9 cellular contexts compared by ENCODE assay signal in the genomic region with DNA sequence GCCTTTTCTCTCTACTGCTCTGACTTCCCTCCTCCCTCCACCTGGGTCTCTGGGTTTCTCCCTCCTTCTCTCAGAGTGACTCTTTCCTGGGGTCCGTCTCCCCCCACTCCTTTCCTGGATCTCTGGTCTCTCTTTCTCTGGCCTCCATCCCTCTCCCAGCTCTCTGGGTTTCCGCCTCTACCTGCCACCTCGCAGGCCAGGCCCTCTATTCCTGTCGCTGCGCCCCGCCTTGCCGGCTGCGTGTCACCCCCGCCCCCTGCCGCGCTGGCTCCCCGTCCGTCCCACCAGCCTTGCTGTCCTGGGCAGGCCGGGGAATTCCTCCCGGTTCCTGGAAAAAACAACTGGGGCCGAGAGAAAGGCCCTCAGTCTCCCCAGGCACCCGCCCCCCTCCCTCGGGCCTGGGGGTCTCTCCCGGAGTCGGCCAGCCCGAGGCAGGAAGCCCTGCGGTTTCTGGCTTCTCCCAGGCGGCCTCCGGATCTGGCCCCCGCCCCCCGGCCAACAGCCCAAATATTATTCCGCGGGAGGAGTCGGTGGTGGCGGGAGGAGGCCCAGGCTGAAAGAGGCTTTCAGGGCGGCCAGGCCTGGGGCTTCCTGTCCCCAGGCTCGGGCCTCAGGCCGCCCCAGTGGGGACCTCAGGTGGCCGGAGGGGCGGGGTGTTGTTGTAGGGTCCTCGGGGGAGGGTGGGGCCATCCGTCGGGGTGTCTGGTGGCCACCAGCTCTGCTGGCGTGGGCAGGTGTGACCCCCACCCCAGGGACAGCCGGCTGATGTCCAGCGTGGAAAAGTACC. TPM values are rescaled to one million over a fixed set of nuclear protein-coding genes. Genes with fewer than 3 reads are reported as not detected.
DNase-seq lines count a peak whose midpoint lies in the region; ATAC-seq and TF ChIP-seq lines count a peak whose summit lies in the region.
"Had no signal": no experiment of that assay in that cellular context is flagged by ENCODE, and none has a peak within 500 bp of the region (broad histone marks: within the 10 kb centered on the region; RNA-seq: fewer than 3 reads in every experiment).

No MANE protein-coding gene starts in this region.

- no peaks in the 10 kb centered on the region for H3K9me3 ChIP-seq in right atrium auricular region
- no peaks in the 10 kb centered on the region for H3K9me3 ChIP-seq in gastrocnemius medialis

- in situ Hi-C loops in gastrocnemius medialis (cut with MboI; ENCODE audit: low sequenced_read_pairs in 4 of 4): no loop called here

- TF ChIP-seq CTCF in GM10248 (IDR thresholded peaks at IDR 0.05; ENCODE audit: control extremely low read depth, extremely low read depth, low read depth, missing control alignments) (no peak), right atrium auricular region (IDR thresholded peaks at IDR 0.05) (no peak), gastrocnemius medialis (IDR thresholded peaks at IDR 0.05 in 4 of 5, conservative IDR thresholded peaks at IDR 0.05 in 1 of 5) (no peak)

- ATAC-seq in gastrocnemius medialis (no peak), HG03175 (IDR thresholded peaks at IDR 0.05; ENCODE audit: unreplicated experiment) (no peak), HG02623 (IDR thresholded peaks at IDR 0.05; ENCODE audit: unreplicated experiment) (no peak)

- peaks cover 0 to 16% of the 10 kb centered on the region in 2 donors for H3K4me1 ChIP-seq in right atrium auricular region
- H3K4me1 ChIP-seq in gastrocnemius medialis: peaks cover 0 to 1% of the 10 kb centered on the region in 2 donors

- intact Hi-C loops in gastrocnemius medialis (cut with DNase I; ENCODE audit: low total_unique reads): no loop called here

- peak; percentile 75 for DNase-seq in GM10248 (ENCODE audit: extremely low spot score)
- peak; percentile 62 for DNase-seq in activated CD8-positive, alpha-beta memory T cell treated with anti-CD3 and anti-CD28 coated beads, Interleukin-2, amount 50 U/mL, for 48 hours
- DNase-seq in right atrium auricular region (ENCODE audit: low spot score): no peak
- DNase-seq in gastrocnemius medialis: no peak
- no peak for DNase-seq in NCI-H446 treated with DMSO at 0.1 percent for 48 hours (lab: John Stamatoyannopoulos, UW)
- no peak for DNase-seq in NCI-H2171 treated with DMSO at 0.1 percent for 48 hours (lab: John Stamatoyannopoulos, UW)

- POLR2A ChIA-PET in GM10248 (lab: Yijun Ruan, JAX): no interaction called here

- no peak for TF ChIP-seq POLR2A in gastrocnemius medialis (IDR thresholded peaks at IDR 0.05)

- H3K27ac ChIP-seq in right atrium auricular region (peak overlapping the region; percentile 26 to 62), gastrocnemius medialis (peak overlapping the region; percentile 7 to 76 (median 52))

- CTCF ChIA-PET in GM10248 (lab: Yijun Ruan, JAX): interaction anchor here (1.3 to 3.1 kb wide), 2 partner anchors 12 kb away, joined by 4 to 13 read pairs; partner anchors contain the start of genes FOXA3 and SYMPK

- H3K36me3 ChIP-seq in right atrium auricular region (no peaks in the 10 kb centered on the region), gastrocnemius medialis (no peaks in the 10 kb centered on the region)

- H3K27me3 ChIP-seq in right atrium auricular region (no peaks in the 10 kb centered on the region), gastrocnemius medialis (peaks cover 0 to 9% (median 0%) of the 10 kb centered on the region in 3 donors)

- H3K4me3 ChIP-seq in right atrium auricular region (peak overlapping the region in 1 of 2 donors; percentile 34), gastrocnemius medialis (peak overlapping the region in 3 of 4 donors; percentile 29 to 42 (median 32))

RNA-seq across cellular contexts. Expression of gene IRF2BP1, which starts 9.3 kb away (rescaled TPM):
- 10 to 100 TPM; 24.2 to 30.5 TPM for total RNA-seq in right atrium auricular region
- total RNA-seq in gastrocnemius medialis: 10 to 100 TPM; 17.1 to 40.6 (median 28.6) TPM

RNA-seq across cellular contexts. Expression of gene FOXA3, which starts 12.5 kb away (rescaled TPM):
- total RNA-seq in right atrium auricular region (not detected), gastrocnemius medialis (not detected)

RNA-seq across cellular contexts. Expression of gene SYMPK, which starts 13.7 kb away (rescaled TPM):
- total RNA-seq in right atrium auricular region (10 to 100 TPM; 16.4 to 20.6 TPM), gastrocnemius medialis (10 to 100 TPM; 14.1 to 64.6 (median 34.9) TPM)

RNA-seq across cellular contexts. Expression of gene MYPOP, which starts 25.8 kb away (rescaled TPM):
- total RNA-seq in right atrium auricular region: 1 to 10 TPM; 6.0 to 7.2 TPM
- 10 to 100 TPM in 1 of 4 donors, 1 to 10 TPM in 3; 5.9 to 12.4 (median 6.3) TPM for total RNA-seq in gastrocnemius medialis

RNA-seq across cellular contexts. Expression of gene NANOS2, which starts 38.0 kb away (rescaled TPM):
- total RNA-seq in right atrium auricular region: not detected
- total RNA-seq in gastrocnemius medialis: not detected
- total RNA-seq: lower leg skin had no signal

Comparison
In these comparisons a context has a peak if more than half of its experiments do, and no peak if none do; other contexts are left out.
1. DNase-seq: peak in GM10248 (single experiment) and activated CD8-positive, alpha-beta memory T cell treated with anti-CD3 and anti-CD28 coated beads, Interleukin-2, amount 50 U/mL, for 48 hours (single experiment); none in right atrium auricular region (single experiment), gastrocnemius medialis (0 of 2), NCI-H446 treated with DMSO at 0.1 percent for 48 hours (single experiment) and NCI-H2171 treated with DMSO at 0.1 percent for 48 hours (single experiment).